In the genomic region with DNA sequence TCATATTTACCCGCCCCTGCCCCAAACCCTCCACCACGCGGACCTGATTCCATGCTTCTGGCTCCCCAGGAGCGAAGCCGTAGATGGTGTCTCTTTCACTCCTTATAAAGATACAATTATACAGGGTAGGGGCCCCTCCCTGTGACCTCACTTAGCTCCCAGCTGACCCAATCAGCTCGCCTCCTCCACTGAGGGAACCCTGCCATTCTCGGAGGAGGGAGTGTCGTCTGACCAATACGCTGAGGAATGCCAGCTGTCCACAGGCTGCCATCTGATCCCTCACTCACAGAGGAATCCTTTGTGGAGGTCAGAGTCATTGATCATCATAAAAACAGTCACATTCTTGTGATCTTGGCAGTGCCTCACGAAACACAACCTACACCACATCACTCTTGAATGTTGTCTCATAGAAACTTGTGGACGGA, we compare ENCODE assay signal across 9 cellular contexts.
A peak's percentile ranks its signal among the peaks of the same experiment; 100 is the strongest.
DNase-seq lines count a peak whose midpoint lies in the region; ATAC-seq and TF ChIP-seq lines count a peak whose summit lies in the region.
"Had no signal": no experiment of that assay in that cellular context is flagged by ENCODE, and none has a peak within 500 bp of the region (broad histone marks: within the 10 kb centered on the region; RNA-seq: fewer than 3 reads in every experiment).

No MANE protein-coding gene starts in this region.

- H3K9me3 ChIP-seq in GM23248 (ENCODE audit: low read depth) (no peaks in the 10 kb centered on the region), heart left ventricle (no peaks in the 10 kb centered on the region), prostate gland (no peaks in the 10 kb centered on the region)

- WGBS in GM23248 (ENCODE audit: low coverage in 1 of 2, low lambda C conversion rate in 2 of 2, missing lambda C conversion rate in 2 of 2), 2 experiments: 11 to 32% methylated on average over 8 to 11 of the region's 11 CpGs
- 77 to 80% (median 80%) methylated on average over 11 of the region's 11 CpGs for WGBS in heart left ventricle, 4 donors
- WGBS in prostate gland: 44% methylated on average over 11 of the region's 11 CpGs

- H3K36me3 ChIP-seq in GM23248 (ENCODE audit: low read depth) (no peaks in the 10 kb centered on the region), heart left ventricle (no peaks in the 10 kb centered on the region), prostate gland (no peaks in the 10 kb centered on the region)

- H3K27me3 ChIP-seq in GM23248 (replicated peaks; ENCODE audit: insufficient read depth) (no peaks in the 10 kb centered on the region), heart left ventricle (peaks cover 0 to 20% (median 0%) of the 10 kb centered on the region in 9 donors), prostate gland (replicated peaks; ENCODE audit: insufficient read depth) (no peaks in the 10 kb centered on the region)

- no peaks in the 10 kb centered on the region for H3K79me2 ChIP-seq in GM23248 (ENCODE audit: insufficient read depth)

- peak; percentile 99 for DNase-seq in GM23248
- DNase-seq in T1000 (lab: John Stamatoyannopoulos, UW): peak; percentile 79
- peak in 2 of 5 donors; percentile 51 for DNase-seq in heart left ventricle
- peak; percentile 48 for DNase-seq in prostate gland (ENCODE audit: low spot score)
- no peak for DNase-seq in NCI-H748 (lab: John Stamatoyannopoulos, UW; ENCODE audit: unreplicated experiment)
- no peak for DNase-seq in activated CD4-positive, alpha-beta T cell treated with anti-CD3 and anti-CD28 coated beads, Interleukin-2, amount 50 U/mL, for 48 hours
- DNase-seq: stimulated activated naive CD4-positive, alpha-beta T cell treated with Interleukin-2 at 50 U/mL for 16 hours had no signal

- H2AFZ ChIP-seq in GM23248: no peak overlapping the region

- H4K20me1 ChIP-seq in GM23248 (ENCODE audit: insufficient read depth): no peaks in the 10 kb centered on the region

- no peak overlapping the region for H3K9ac ChIP-seq in GM23248

- H3K9me2 ChIP-seq in GM23248 (ENCODE audit: insufficient read depth): no peaks in the 10 kb centered on the region

- intact Hi-C loops in heart left ventricle (cut with DNase I) (no loop called here), prostate gland (cut with DNase I) (no loop called here)

- in situ Hi-C loops in GM23248 (cut with MboI): no loop called here

- TF ChIP-seq CTCF in heart left ventricle (IDR thresholded peaks at IDR 0.05) (no peak), prostate gland (IDR thresholded peaks at IDR 0.05) (no peak)

- no peak for TF ChIP-seq POLR2A in heart left ventricle (IDR thresholded peaks at IDR 0.05)
- no peak for TF ChIP-seq POLR2A in prostate gland (IDR thresholded peaks at IDR 0.05)

- peaks cover 21% of the 10 kb centered on the region for H3K4me1 ChIP-seq in GM23248 (ENCODE audit: insufficient read depth)
- no peaks in the 10 kb centered on the region for H3K4me1 ChIP-seq in heart left ventricle
- H3K4me1 ChIP-seq in prostate gland (replicated peaks): no peaks in the 10 kb centered on the region

- H3K27ac ChIP-seq in GM23248: peak overlapping the region; percentile 46
- no peak overlapping the region for H3K27ac ChIP-seq in heart left ventricle
- H3K27ac ChIP-seq in prostate gland: no peak overlapping the region

- peak overlapping the region; percentile 4 for H3K4me2 ChIP-seq in GM23248 (ENCODE audit: unreplicated experiment)

- H3F3A ChIP-seq in GM23248 (ENCODE audit: insufficient read depth): 0 out of 2 replicates have a peak, but pooled peaks cover 5% of the 10 kb centered on the region

- no peak overlapping the region for H3K4me3 ChIP-seq in GM23248
- no peak overlapping the region for H3K4me3 ChIP-seq in heart left ventricle
- no peak overlapping the region for H3K4me3 ChIP-seq in prostate gland

- ATAC-seq in heart left ventricle: peak in 3 of 4 donors; percentile 55 to 83 (median 68)
- ATAC-seq in GM21529 (IDR thresholded peaks at IDR 0.05; ENCODE audit: unreplicated experiment): no peak
- ATAC-seq in GM18511 (IDR thresholded peaks at IDR 0.05; ENCODE audit: unreplicated experiment): no peak

Comparison
In these comparisons a context has a peak if more than half of its experiments do, and no peak if none do; other contexts are left out.
1. DNase-seq: peak in GM23248 (single experiment), T1000 (single experiment) and prostate gland (single experiment); none in NCI-H748 (single experiment) and activated CD4-positive, alpha-beta T cell treated with anti-CD3 and anti-CD28 coated beads, Interleukin-2, amount 50 U/mL, for 48 hours (0 of 2).
2. ATAC-seq: peak in heart left ventricle (3 of 4); none in GM21529 (single experiment) and GM18511 (single experiment).